ENCODE assay signal across 29 cellular contexts in the genomic region with DNA sequence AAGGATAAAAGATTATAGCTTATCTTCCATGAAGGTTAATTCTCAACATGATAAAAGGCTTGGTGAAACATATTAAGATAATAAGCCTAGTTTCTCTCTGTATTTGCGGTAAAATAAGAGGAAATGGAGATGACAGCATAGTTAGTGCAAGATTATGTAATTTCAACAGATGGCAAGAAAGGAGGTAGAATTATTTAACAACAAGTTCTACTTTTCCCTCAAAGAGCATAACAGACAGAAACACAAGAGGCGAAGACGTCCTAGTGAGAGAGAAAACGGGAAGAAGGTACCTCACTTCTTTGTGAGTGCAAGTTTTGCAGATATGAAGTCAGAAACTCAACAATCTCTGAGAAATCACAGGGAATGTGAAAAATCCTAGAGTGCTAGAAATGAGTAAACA.
DNase-seq lines count a peak whose midpoint lies in the region; ATAC-seq, FAIRE-seq and TF ChIP-seq lines count a peak whose summit lies in the region.
"Had no signal": no experiment of that assay in that cellular context is flagged by ENCODE, and none has a peak within 500 bp of the region (broad histone marks: within the 10 kb centered on the region; RNA-seq: fewer than 3 reads in every experiment).

No MANE protein-coding gene starts in this region.

- H3K36me3 ChIP-seq in WERI-Rb-1 (no peaks in the 10 kb centered on the region), neutrophil (no peaks in the 10 kb centered on the region), body of pancreas (replicated peaks in 1 of 2; ENCODE audit: insufficient read depth in 1 of 2, low read depth in 2 of 2) (no peaks in the 10 kb centered on the region)
- H3K36me3 ChIP-seq: BE2C, left ventricle myocardium inferior, stomach, tibial artery had no signal

- peak overlapping the region; percentile 44 for H3K27ac ChIP-seq in WERI-Rb-1
- peak overlapping the region; percentile 20 for H3K27ac ChIP-seq in neutrophil
- peak overlapping the region in 1 of 4 donors; percentile 61 for H3K27ac ChIP-seq in body of pancreas
- H3K27ac ChIP-seq: SK-N-MC, stomach, tibial artery had no signal

- no peak for DNase-seq in D721Med (ENCODE audit: insufficient read length, low spot score)
- DNase-seq in NOMO-1 (lab: John Stamatoyannopoulos, UW; ENCODE audit: unreplicated experiment in 2 of 2): peak; percentile 93 to 100
- no peak for DNase-seq in WERI-Rb-1
- DNase-seq in omental fat pad (ENCODE audit: low spot score): no peak
- DNase-seq in activated CD4-positive, alpha-beta memory T cell treated with anti-CD3 and anti-CD28 coated beads, Interleukin-2, amount 10 ng/mL, durations not matched to agents 7 days and 5 days: no peak
- no peak for DNase-seq in body of pancreas
- DNase-seq: activated CD4-positive, alpha-beta T cell treated with anti-CD3 and anti-CD28 coated beads for 4 hours; activated T-cell treated with anti-CD3 and anti-CD28 coated beads, Interleukin-2, amount 50 U/mL, for 1 hour; BE2C; cerebellar nuclear complex; COR-L47; dorsolateral prefrontal cortex; H9; left ventricle myocardium inferior; naive B cell; NCI-H1092; NCI-H187; NCI-H2171 treated with DMSO at 0.1 percent for 48 hours; NK-92 treated with Interleukin-12 subunit alpha and Interleukin-12 subunit beta, amount 100 ng/mL, for 24 hours; small intestine; stimulated activated CD4-positive, alpha-beta T cell treated with anti-CD3 and anti-CD28 coated beads, Interleukin-2, amount 100 ng/mL, for 24 hours; stomach; tibial artery had no signal

- intact Hi-C loops in body of pancreas (cut with DNase I): no loop called here

- no peaks in the 10 kb centered on the region for H3K9me3 ChIP-seq in WERI-Rb-1 (ENCODE audit: severe bottlenecking)
- no peaks in the 10 kb centered on the region for H3K9me3 ChIP-seq in neutrophil
- no peaks in the 10 kb centered on the region for H3K9me3 ChIP-seq in body of pancreas
- H3K9me3 ChIP-seq: BE2C, left ventricle myocardium inferior, stomach, tibial artery had no signal

- no peak for TF ChIP-seq POLR2A in body of pancreas (IDR thresholded peaks at IDR 0.05)

- no peaks in the 10 kb centered on the region for H3K9me3 Mint-ChIP-seq in activated CD4-positive, alpha-beta memory T cell treated with anti-CD3 and anti-CD28 coated beads, Interleukin-2, amount 10 ng/mL, durations not matched to agents 7 days and 5 days
- H3K9me3 Mint-ChIP-seq: H9, mesothelial cell of epicardium had no signal

- no peaks in the 10 kb centered on the region for H3K36me3 Mint-ChIP-seq in activated CD4-positive, alpha-beta memory T cell treated with anti-CD3 and anti-CD28 coated beads, Interleukin-2, amount 10 ng/mL, durations not matched to agents 7 days and 5 days (ENCODE audit: low read depth)
- H3K36me3 Mint-ChIP-seq: brain, mesothelial cell of epicardium, naive B cell had no signal

- H3K27ac Mint-ChIP-seq in activated CD4-positive, alpha-beta memory T cell treated with anti-CD3 and anti-CD28 coated beads, Interleukin-2, amount 10 ng/mL, durations not matched to agents 7 days and 5 days: no peak overlapping the region
- H3K27ac Mint-ChIP-seq: brain, mesothelial cell of epicardium, naive B cell had no signal

- H3K4me3 ChIP-seq in WERI-Rb-1 (ENCODE audit: low read depth, low read length): no peak overlapping the region
- H3K4me3 ChIP-seq in neutrophil (ENCODE audit: low read depth in 1 of 2, low read length in 1 of 2): peak overlapping the region in 1 of 2 experiments; percentile 13
- no peak overlapping the region for H3K4me3 ChIP-seq in body of pancreas
- H3K4me3 ChIP-seq: left ventricle myocardium inferior, SK-N-MC, stomach had no signal

- H3K4me1 ChIP-seq in neutrophil (ENCODE audit: control insufficient read depth in 1 of 2, insufficient read depth in 1 of 2, low read depth in 1 of 2, low read length in 1 of 2) (peaks cover 19 to 26% of the 10 kb centered on the region in 2 experiments), body of pancreas (no peaks in the 10 kb centered on the region)
- H3K4me1 ChIP-seq: BE2C, left ventricle myocardium inferior, stomach, tibial artery had no signal

- peaks cover 2% of the 10 kb centered on the region for H3K27me3 Mint-ChIP-seq in activated CD4-positive, alpha-beta memory T cell treated with anti-CD3 and anti-CD28 coated beads, Interleukin-2, amount 10 ng/mL, durations not matched to agents 7 days and 5 days
- H3K27me3 Mint-ChIP-seq: brain had no signal

- TF ChIP-seq CTCF in D721Med (IDR thresholded peaks at IDR 0.05; ENCODE audit: insufficient read depth, missing control alignments): no peak
- TF ChIP-seq CTCF in WERI-Rb-1 (IDR thresholded peaks at IDR 0.05; ENCODE audit: low read depth, low read length): no peak
- TF ChIP-seq CTCF in neutrophil (IDR thresholded peaks at IDR 0.05): no peak
- no peak for TF ChIP-seq CTCF in omental fat pad (IDR thresholded peaks at IDR 0.05)
- no peak for TF ChIP-seq CTCF in body of pancreas (IDR thresholded peaks at IDR 0.05)

- peak; percentile 67 for FAIRE-seq in D721Med (lab: Jason Lieb, UNC)
- FAIRE-seq: G401.6, small intestine had no signal

- CTCF ChIA-PET in activated CD4-positive, alpha-beta memory T cell treated with anti-CD3 and anti-CD28 coated beads, Interleukin-2, amount 10 ng/mL, durations not matched to agents 7 days and 5 days (lab: Charles Lee): no interaction called here

- POLR2A ChIA-PET in activated CD4-positive, alpha-beta memory T cell treated with anti-CD3 and anti-CD28 coated beads, Interleukin-2, amount 10 ng/mL, durations not matched to agents 7 days and 5 days (lab: Charles Lee): no interaction called here

- H3K4me3 Mint-ChIP-seq in activated CD4-positive, alpha-beta memory T cell treated with anti-CD3 and anti-CD28 coated beads, Interleukin-2, amount 10 ng/mL, durations not matched to agents 7 days and 5 days: no peak overlapping the region
- H3K4me3 Mint-ChIP-seq: brain, H9, mesothelial cell of epicardium, naive B cell had no signal

- H3K27me3 ChIP-seq in WERI-Rb-1 (ENCODE audit: insufficient read depth, low read depth, severe bottlenecking): no peaks in the 10 kb centered on the region
- no peaks in the 10 kb centered on the region for H3K27me3 ChIP-seq in neutrophil
- H3K27me3 ChIP-seq in body of pancreas: no peaks in the 10 kb centered on the region
- H3K27me3 ChIP-seq: BE2C, dorsolateral prefrontal cortex, stomach, tibial artery had no signal

- no peaks in the 10 kb centered on the region for H3K4me1 Mint-ChIP-seq in activated CD4-positive, alpha-beta memory T cell treated with anti-CD3 and anti-CD28 coated beads, Interleukin-2, amount 10 ng/mL, durations not matched to agents 7 days and 5 days
- H3K4me1 Mint-ChIP-seq: brain, mesothelial cell of epicardium, naive B cell had no signal

- ATAC-seq in omental fat pad (ENCODE audit: low FRiP score) (no peak), body of pancreas (no peak), GM18870 (IDR thresholded peaks at IDR 0.05; ENCODE audit: unreplicated experiment) (no peak)

- 50 to 70% methylated on average over 4 of the region's 4 CpGs for WGBS in body of pancreas, 2 donors

Comparison
In these comparisons a context has a peak if more than half of its experiments do, and no peak if none do; other contexts are left out.
1. DNase-seq: peak in NOMO-1 (2 of 2); none in D721Med (single experiment), WERI-Rb-1 (single experiment), omental fat pad (single experiment), activated CD4-positive, alpha-beta memory T cell treated with anti-CD3 and anti-CD28 coated beads, Interleukin-2, amount 10 ng/mL, durations not matched to agents 7 days and 5 days (single experiment) and body of pancreas (0 of 4).